Comparison of ENCODE assay signal across 8 cellular contexts in the genomic region with DNA sequence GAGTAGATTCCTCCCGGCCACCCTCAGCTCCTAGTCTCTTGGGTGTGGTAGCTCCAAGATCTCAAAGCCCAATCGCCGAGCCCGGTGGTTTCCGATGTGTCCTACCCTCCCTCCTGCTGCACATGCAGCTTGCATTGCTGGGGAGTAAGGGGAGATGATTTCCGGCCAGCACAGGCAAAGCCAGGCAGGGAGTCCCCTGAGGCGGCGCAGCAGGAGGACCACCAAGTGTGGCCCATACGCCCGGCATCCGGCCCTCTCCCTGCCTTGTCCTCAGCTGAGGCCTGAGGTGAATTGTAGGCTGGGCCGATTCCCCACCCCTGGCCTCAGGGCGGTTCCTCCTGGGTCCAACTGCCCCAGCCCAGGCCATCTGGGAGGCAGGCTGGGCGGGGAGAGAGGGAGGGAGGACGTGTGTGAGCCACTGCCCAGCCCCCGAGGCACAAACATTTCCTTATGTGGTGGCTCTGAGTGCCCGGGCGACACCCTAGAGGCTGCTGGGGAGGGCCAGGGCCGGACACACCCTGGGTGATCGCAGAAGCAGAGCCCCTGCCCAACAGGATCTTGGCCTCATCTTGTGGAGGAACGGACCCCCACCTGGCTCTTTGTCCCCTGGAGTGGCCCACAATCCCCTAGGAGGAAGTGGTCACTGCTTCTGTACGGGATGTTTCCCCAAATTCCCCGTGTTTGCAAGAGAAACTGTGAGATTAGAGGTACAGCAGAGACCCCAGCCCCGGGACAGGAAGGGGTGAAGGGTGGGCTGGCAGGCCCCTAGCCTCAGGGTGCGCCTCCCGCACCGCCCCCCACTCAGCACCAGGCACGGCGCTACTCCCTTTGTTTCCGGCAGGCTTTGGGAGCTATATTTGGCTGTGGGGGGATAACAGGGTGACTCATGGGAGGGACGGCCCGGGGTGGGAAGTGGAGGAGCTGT.
DNase-seq lines count a peak whose midpoint lies in the region; ATAC-seq and TF ChIP-seq lines count a peak whose summit lies in the region.

No MANE protein-coding gene starts in this region.

- H3K27me3 ChIP-seq in layer of hippocampus (ENCODE audit: control insufficient read depth, insufficient read depth, low read length) = no peaks in the 10 kb centered on the region

- peak overlapping the region; percentile 98 for H3K27ac Mint-ChIP-seq in stimulated activated naive B cell treated with anti-CD40 and anti-IgM and Interleukin-4, amounts not matched to agents 10 μg/mL and 1 μg/mL and 100 μg/mL, for 72 hours

- no peaks in the 10 kb centered on the region for H3K27me3 Mint-ChIP-seq in stimulated activated naive B cell treated with anti-CD40 and anti-IgM and Interleukin-4, amounts not matched to agents 10 μg/mL and 1 μg/mL and 100 μg/mL, for 72 hours

- peaks cover 4 to 6% of the 10 kb centered on the region in 2 donors for H3K9me3 Mint-ChIP-seq in stimulated activated naive B cell treated with anti-CD40 and anti-IgM and Interleukin-4, amounts not matched to agents 10 μg/mL and 1 μg/mL and 100 μg/mL, for 72 hours

- TF ChIP-seq CTCF in choroid plexus epithelial cell (conservative IDR thresholded peaks at IDR 0.05; ENCODE audit: low read depth, low read length) = no peak

- peak overlapping the region; percentile 98 for H3K27ac ChIP-seq in layer of hippocampus (ENCODE audit: low read depth, low read length)

- H3K4me1 Mint-ChIP-seq in stimulated activated naive B cell treated with anti-CD40 and anti-IgM and Interleukin-4, amounts not matched to agents 10 μg/mL and 1 μg/mL and 100 μg/mL, for 72 hours = peaks cover 43 to 87% of the 10 kb centered on the region in 2 donors

- H3K4me3 Mint-ChIP-seq in stimulated activated naive B cell treated with anti-CD40 and anti-IgM and Interleukin-4, amounts not matched to agents 10 μg/mL and 1 μg/mL and 100 μg/mL, for 72 hours = peak overlapping the region; percentile 90 to 95

- peaks cover 6 to 18% of the 10 kb centered on the region in 2 donors for H3K36me3 Mint-ChIP-seq in stimulated activated naive B cell treated with anti-CD40 and anti-IgM and Interleukin-4, amounts not matched to agents 10 μg/mL and 1 μg/mL and 100 μg/mL, for 72 hours

- DNase-seq in AG08395 (ENCODE audit: low spot score) (peak; percentile 93), NOMO-1 (lab: John Stamatoyannopoulos, UW; ENCODE audit: unreplicated experiment in 2 of 2) (peak; percentile 94 to 98), choroid plexus epithelial cell (ENCODE audit: low read depth) (peak; percentile 91)
- peak; percentile 82 for DNase-seq in stimulated activated naive B cell treated with anti-CD40 and anti-IgM and Interleukin-4, amounts not matched to agents 10 μg/mL and 1 μg/mL and 100 μg/mL, for 72 hours
- no peak for DNase-seq in activated T-cell treated with anti-CD3 and anti-CD28 coated beads, Interleukin-2, amount 50 U/mL, for 48 hours

- peak; percentile 49 for ATAC-seq in GM18511 (IDR thresholded peaks at IDR 0.05; ENCODE audit: unreplicated experiment)
- peak; percentile 33 for ATAC-seq in HG03025 (IDR thresholded peaks at IDR 0.05; ENCODE audit: low FRiP score, unreplicated experiment)
- ATAC-seq in stimulated activated naive B cell treated with anti-CD40 and anti-IgM and Interleukin-4, amounts not matched to agents 10 μg/mL and 1 μg/mL and 100 μg/mL, for 72 hours (replicated peaks) = peak; percentile 71 to 72

- peak overlapping the region; percentile 54 for H3K4me3 ChIP-seq in choroid plexus epithelial cell (ENCODE audit: low read depth, low read length)

Comparison
In these comparisons a context has a peak if more than half of its experiments do, and no peak if none do; other contexts are left out.
1. DNase-seq: peak in AG08395 (single experiment), NOMO-1 (2 of 2), choroid plexus epithelial cell (single experiment) and stimulated activated naive B cell treated with anti-CD40 and anti-IgM and Interleukin-4, amounts not matched to agents 10 μg/mL and 1 μg/mL and 100 μg/mL, for 72 hours (single experiment); none in activated T-cell treated with anti-CD3 and anti-CD28 coated beads, Interleukin-2, amount 50 U/mL, for 48 hours (0 of 2).
2. Peak in every context shown above with its lines, with median percentiles within 50 percentile points of each other: ATAC-seq.